In the genomic region with DNA sequence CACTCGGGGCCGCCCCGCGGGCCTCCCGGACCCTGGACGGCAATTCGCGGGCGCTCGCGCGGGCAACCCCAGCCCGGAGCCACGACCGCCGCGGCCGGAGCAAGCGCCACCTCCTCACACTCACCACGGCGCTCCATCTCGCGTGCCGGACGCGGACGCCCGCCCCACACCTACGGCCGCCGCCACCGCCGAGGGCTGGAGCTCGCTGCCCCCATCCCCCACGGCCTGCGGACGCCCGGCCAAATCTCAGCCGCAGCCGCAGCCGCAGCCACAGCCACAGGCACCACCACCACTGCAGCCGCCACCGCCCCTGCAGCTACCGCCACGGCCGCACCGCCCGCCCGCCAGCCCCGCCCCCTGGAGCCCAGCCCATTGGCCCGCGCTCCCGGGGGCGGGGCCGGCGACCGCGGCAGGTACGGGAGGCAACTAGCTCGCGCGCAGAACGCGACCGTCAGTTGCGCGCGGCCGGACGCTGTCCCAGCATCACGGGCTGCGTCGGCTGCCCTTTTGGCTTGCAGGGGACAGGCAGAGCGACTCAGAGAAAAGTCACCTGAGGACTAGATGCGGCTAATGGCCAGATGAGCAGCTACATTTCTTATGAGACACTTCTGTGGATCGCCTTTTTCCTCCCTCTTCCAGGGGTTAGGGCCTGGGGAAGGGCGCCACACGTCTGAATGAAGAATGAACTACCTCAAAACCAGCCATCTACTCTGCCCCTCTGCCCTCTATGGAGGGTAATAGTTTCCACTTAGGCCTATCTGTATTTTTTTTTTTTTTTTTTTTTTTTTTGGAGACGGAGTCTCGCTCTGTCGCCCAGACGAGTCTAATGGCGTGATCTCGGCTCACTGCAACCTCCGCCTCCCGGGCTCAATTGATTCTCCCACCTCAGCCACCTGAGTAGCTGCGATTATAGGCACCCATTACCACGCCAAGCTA, we compare ENCODE assay signal across 8 cellular contexts. TPM values are rescaled to one million over a fixed set of nuclear protein-coding genes. Genes with fewer than 3 reads are reported as not detected.
DNase-seq lines count a peak whose midpoint lies in the region; ATAC-seq and TF ChIP-seq lines count a peak whose summit lies in the region.

A gene with protein sequence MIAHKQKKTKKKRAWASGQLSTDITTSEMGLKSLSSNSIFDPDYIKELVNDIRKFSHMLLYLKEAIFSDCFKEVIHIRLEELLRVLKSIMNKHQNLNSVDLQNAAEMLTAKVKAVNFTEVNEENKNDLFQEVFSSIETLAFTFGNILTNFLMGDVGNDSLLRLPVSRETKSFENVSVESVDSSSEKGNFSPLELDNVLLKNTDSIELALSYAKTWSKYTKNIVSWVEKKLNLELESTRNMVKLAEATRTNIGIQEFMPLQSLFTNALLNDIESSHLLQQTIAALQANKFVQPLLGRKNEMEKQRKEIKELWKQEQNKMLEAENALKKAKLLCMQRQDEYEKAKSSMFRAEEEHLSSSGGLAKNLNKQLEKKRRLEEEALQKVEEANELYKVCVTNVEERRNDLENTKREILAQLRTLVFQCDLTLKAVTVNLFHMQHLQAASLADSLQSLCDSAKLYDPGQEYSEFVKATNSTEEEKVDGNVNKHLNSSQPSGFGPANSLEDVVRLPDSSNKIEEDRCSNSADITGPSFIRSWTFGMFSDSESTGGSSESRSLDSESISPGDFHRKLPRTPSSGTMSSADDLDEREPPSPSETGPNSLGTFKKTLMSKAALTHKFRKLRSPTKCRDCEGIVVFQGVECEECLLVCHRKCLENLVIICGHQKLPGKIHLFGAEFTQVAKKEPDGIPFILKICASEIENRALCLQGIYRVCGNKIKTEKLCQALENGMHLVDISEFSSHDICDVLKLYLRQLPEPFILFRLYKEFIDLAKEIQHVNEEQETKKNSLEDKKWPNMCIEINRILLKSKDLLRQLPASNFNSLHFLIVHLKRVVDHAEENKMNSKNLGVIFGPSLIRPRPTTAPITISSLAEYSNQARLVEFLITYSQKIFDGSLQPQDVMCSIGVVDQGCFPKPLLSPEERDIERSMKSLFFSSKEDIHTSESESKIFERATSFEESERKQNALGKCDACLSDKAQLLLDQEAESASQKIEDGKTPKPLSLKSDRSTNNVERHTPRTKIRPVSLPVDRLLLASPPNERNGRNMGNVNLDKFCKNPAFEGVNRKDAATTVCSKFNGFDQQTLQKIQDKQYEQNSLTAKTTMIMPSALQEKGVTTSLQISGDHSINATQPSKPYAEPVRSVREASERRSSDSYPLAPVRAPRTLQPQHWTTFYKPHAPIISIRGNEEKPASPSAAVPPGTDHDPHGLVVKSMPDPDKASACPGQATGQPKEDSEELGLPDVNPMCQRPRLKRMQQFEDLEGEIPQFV (minus strand): TSS at position 294 of the 936 bp plus-strand sequence. CDS start 5,973 bp downstream, outside the sequence.

- WGBS in gastroesophageal sphincter (ENCODE audit: low coverage in 1 of 2), 2 donors = 3 to 18% methylated on average over 11 to 21 of the region's 88 CpGs
- WGBS in neuronal stem cell (ENCODE audit: extremely low coverage in 2 of 2, insufficient read length in 2 of 2, insufficient replicate concordance in 1 of 2), 2 donors = no CpG with 5 or more reads among the region's 88 CpGs
- 8 to 26% methylated on average over 21 to 51 of the region's 88 CpGs for WGBS in upper lobe of left lung, 2 donors

- H3K4me2 ChIP-seq in neuronal stem cell (ENCODE audit: insufficient read depth, low read length, poor library complexity, severe bottlenecking) = peak within 1 kb of the TSS; percentile 74

- H3K9me3 ChIP-seq in gastroesophageal sphincter (peaks cover 0 to under 1% (median 0%) of the 10 kb centered on the region in 3 donors), neuronal stem cell (replicated peaks in 1 of 2; ENCODE audit: control insufficient read depth in 2 of 2, insufficient read depth in 1 of 2, low read depth in 1 of 2, low read length in 2 of 2) (no peaks in the 10 kb centered on the region), upper lobe of left lung (no peaks in the 10 kb centered on the region)

- CTCF ChIA-PET in activated naive CD4-positive, alpha-beta T cell treated with anti-CD3 and anti-CD28 coated beads for 36 hours (lab: Charles Lee) = interaction anchor here (0.5 to 1.1 kb wide), 5 partner anchors 99 to 818 kb away, joined by 3 to 6 read pairs (median 3); no protein-coding TSS in a partner anchor

- peak within 1 kb of the TSS; percentile 77 for H3K23ac ChIP-seq in neuronal stem cell (ENCODE audit: low read depth, low read length, poor library complexity)

- H2BK15ac ChIP-seq in neuronal stem cell (ENCODE audit: low read length) = peak within 1 kb of the TSS; percentile 22

- no peak within 1 kb of the TSS for H2AK5ac ChIP-seq in neuronal stem cell (ENCODE audit: low read depth, low read length)

- no peaks in the 10 kb centered on the region for H3K36me3 Mint-ChIP-seq in activated naive CD4-positive, alpha-beta T cell treated with anti-CD3 and anti-CD28 coated beads for 36 hours (ENCODE audit: low read depth)

- no peak within 1 kb of the TSS for H4K8ac ChIP-seq in neuronal stem cell (ENCODE audit: low read depth, low read length)

- H3K4me1 ChIP-seq in gastroesophageal sphincter (peaks cover 0 to 27% (median 0%) of the 10 kb centered on the region in 3 donors), neuronal stem cell (ENCODE audit: control insufficient read depth in 2 of 2, insufficient read depth in 1 of 2, low read depth in 1 of 2, low read length in 2 of 2) (peaks cover 0 to 11% of the 10 kb centered on the region in 2 donors), upper lobe of left lung (peaks cover 0 to 16% (median 4%) of the 10 kb centered on the region in 4 donors)

- H3K4me1 Mint-ChIP-seq in activated naive CD4-positive, alpha-beta T cell treated with anti-CD3 and anti-CD28 coated beads for 36 hours (ENCODE audit: low read depth) = peaks cover 7% of the 10 kb centered on the region

- peak in 2 of 4 experiments; percentile 2 to 5 for TF ChIP-seq CTCF in gastroesophageal sphincter (IDR thresholded peaks at IDR 0.05)
- peak in 2 of 6 experiments; percentile 4 to 31 for TF ChIP-seq CTCF in upper lobe of left lung (IDR thresholded peaks at IDR 0.05)

- no peak for TF ChIP-seq EP300 in gastroesophageal sphincter (IDR thresholded peaks at IDR 0.05)
- TF ChIP-seq EP300 in upper lobe of left lung (IDR thresholded peaks at IDR 0.05) = no peak

- no peak within 1 kb of the TSS for H4K91ac ChIP-seq in neuronal stem cell (ENCODE audit: low read depth, low read length, poor library complexity)

- H2BK12ac ChIP-seq in neuronal stem cell (ENCODE audit: low read length) = peak within 1 kb of the TSS; percentile 11

- no peak within 1 kb of the TSS for H3K27ac Mint-ChIP-seq in activated naive CD4-positive, alpha-beta T cell treated with anti-CD3 and anti-CD28 coated beads for 36 hours

- H3K79me1 ChIP-seq in neuronal stem cell (ENCODE audit: low read depth, low read length) = no peaks in the 10 kb centered on the region

- peak within 1 kb of the TSS; percentile 48 to 92 (median 90) for H3K27ac ChIP-seq in gastroesophageal sphincter
- no peak within 1 kb of the TSS for H3K27ac ChIP-seq in neuronal stem cell (replicated peaks; ENCODE audit: low read length)
- peak within 1 kb of the TSS; percentile 85 to 96 (median 96) for H3K27ac ChIP-seq in upper lobe of left lung

- intact Hi-C loops in activated naive CD4-positive, alpha-beta T cell treated with anti-CD3 and anti-CD28 coated beads for 36 hours (cut with micrococcal nuclease) = loop anchor here (1.0 to 10.0 kb wide), 6 partner anchors 10 to 567 kb away; partner anchors contain the start of genes ABCD3 and GCLM

- peaks cover 16% of the 10 kb centered on the region for H3K27me3 ChIP-seq in gastroesophageal sphincter
- H3K27me3 ChIP-seq in neuronal stem cell (ENCODE audit: control insufficient read depth in 3 of 3, insufficient read depth in 3 of 3, low read depth in 1 of 3, low read length in 3 of 3) = peaks cover 0 to 20% (median 20%) of the 10 kb centered on the region in 3 experiments
- H3K27me3 ChIP-seq in upper lobe of left lung = no peaks in the 10 kb centered on the region

- H3K4me3 Mint-ChIP-seq in activated naive CD4-positive, alpha-beta T cell treated with anti-CD3 and anti-CD28 coated beads for 36 hours = peak within 1 kb of the TSS; percentile 68

- peak within 1 kb of the TSS; percentile 25 for H2BK5ac ChIP-seq in neuronal stem cell (ENCODE audit: low read length)

- H3K4me3 ChIP-seq in gastroesophageal sphincter = peak within 1 kb of the TSS; percentile 59 to 80
- H3K4me3 ChIP-seq in neuronal stem cell (ENCODE audit: low read length in 2 of 2) = peak within 1 kb of the TSS; percentile 85 to 94
- peak within 1 kb of the TSS; percentile 68 to 96 (median 82) for H3K4me3 ChIP-seq in upper lobe of left lung

- peak within 1 kb of the TSS; percentile 95 for H3K9ac ChIP-seq in neuronal stem cell (ENCODE audit: low read depth, low read length, poor library complexity)

- peak; percentile 71 to 72 for TF ChIP-seq POLR2A in gastroesophageal sphincter (IDR thresholded peaks at IDR 0.05)
- TF ChIP-seq POLR2A in upper lobe of left lung (IDR thresholded peaks at IDR 0.05) = peak in 3 of 4 donors; percentile 85 to 95 (median 93)

- peak within 1 kb of the TSS; percentile 99 for H2AFZ ChIP-seq in neuronal stem cell (ENCODE audit: low read length)

- DNase-seq in AG08396 (ENCODE audit: low spot score) (peak; percentile 86), NCI-H82 (lab: John Stamatoyannopoulos, UW) (peak; percentile 86), neuronal stem cell (ENCODE audit: low spot score) (peak; percentile 84), upper lobe of left lung (peak; percentile 85 to 97)
- DNase-seq in activated naive CD4-positive, alpha-beta T cell treated with anti-CD3 and anti-CD28 coated beads for 36 hours = peak; percentile 67

- H3K27me3 Mint-ChIP-seq in activated naive CD4-positive, alpha-beta T cell treated with anti-CD3 and anti-CD28 coated beads for 36 hours (ENCODE audit: low read depth) = peaks cover 64% of the 10 kb centered on the region

- H3K18ac ChIP-seq in neuronal stem cell (ENCODE audit: low read length) = peak within 1 kb of the TSS; percentile 94

- H3K14ac ChIP-seq in neuronal stem cell (ENCODE audit: low read length) = peak within 1 kb of the TSS; percentile 33

- ATAC-seq in GM18907 (IDR thresholded peaks at IDR 0.05; ENCODE audit: unreplicated experiment) = peak; percentile 87
- peak; percentile 80 for ATAC-seq in HG03139 (IDR thresholded peaks at IDR 0.05; ENCODE audit: unreplicated experiment)
- ATAC-seq in gastroesophageal sphincter = peak; percentile 94
- peak; percentile 95 to 96 for ATAC-seq in upper lobe of left lung (ENCODE audit: low FRiP score in 2 of 2)

- H3K36me3 ChIP-seq in gastroesophageal sphincter (no peaks in the 10 kb centered on the region), neuronal stem cell (replicated peaks in 1 of 2; ENCODE audit: control insufficient read depth in 2 of 2, insufficient read depth in 2 of 2, low read length in 2 of 2) (no peaks in the 10 kb centered on the region), upper lobe of left lung (no peaks in the 10 kb centered on the region)

- peaks cover 5% of the 10 kb centered on the region for H3K9me3 Mint-ChIP-seq in activated naive CD4-positive, alpha-beta T cell treated with anti-CD3 and anti-CD28 coated beads for 36 hours

- no peak within 1 kb of the TSS for H2BK120ac ChIP-seq in neuronal stem cell (ENCODE audit: low read depth, low read length)

- H3K4ac ChIP-seq in neuronal stem cell (ENCODE audit: low read length) = no peak within 1 kb of the TSS

RNA-seq across cellular contexts. Expression of the gene that starts here (rescaled TPM):
- under 1 TPM; 0.37 to 0.48 TPM for total RNA-seq in activated naive CD4-positive, alpha-beta T cell treated with anti-CD3 and anti-CD28 coated beads for 36 hours
- total RNA-seq in gastroesophageal sphincter = 10 to 100 TPM; 21.9 to 78.4 (median 34.8) TPM
- 21.0 TPM for polyA plus RNA-seq in neuronal stem cell (2013, experiment 1 of 2)
- polyA plus RNA-seq in neuronal stem cell (2013, experiment 2 of 2) = 21.2 TPM
- 10 to 100 TPM; 43.8 to 87.5 (median 49.0) TPM for total RNA-seq in upper lobe of left lung

Comparison
In these comparisons a context has a peak if more than half of its experiments do, and no peak if none do; other contexts are left out.
1. RNA of the gene that starts here (total RNA-seq): 43.8 to 87.5 TPM in upper lobe of left lung and 21.9 to 78.4 TPM in gastroesophageal sphincter; 0.37 to 0.48 TPM in activated naive CD4-positive, alpha-beta T cell treated with anti-CD3 and anti-CD28 coated beads for 36 hours; every median in the first group is over 10 times any median in the second.
2. Peak in DNase-seq in activated naive CD4-positive, alpha-beta T cell treated with anti-CD3 and anti-CD28 coated beads for 36 hours; RNA of the gene not detected or under 1 TPM.
3. Peak in every context shown above with its lines, with median percentiles within 50 percentile points of each other: DNase-seq, ATAC-seq and H3K4me3 ChIP-seq.